In genomic region chr19:49536921-49537462, GRCh38 we compare ENCODE assay signal across 16 cellular contexts. TPM values are rescaled to one million over a fixed set of nuclear protein-coding genes. Genes with fewer than 3 reads are reported as not detected.
DNase-seq lines count a peak whose midpoint lies in the region; ATAC-seq and TF ChIP-seq lines count a peak whose summit lies in the region.
"Had no signal": no experiment of that assay in that cellular context is flagged by ENCODE, and none has a peak within 500 bp of the region (broad histone marks: within the 10 kb centered on the region; RNA-seq: fewer than 3 reads in every experiment).

No MANE protein-coding gene starts in this region.

- H3K9me3 Mint-ChIP-seq in activated CD4-positive, alpha-beta T cell treated with anti-CD3 and anti-CD28 coated beads, Interleukin-2, amount 10 ng/mL, durations not matched to agents 24 days and 14 days, result no peaks in the 10 kb centered on the region
- H3K9me3 Mint-ChIP-seq in activated CD4-positive, alpha-beta T cell treated with anti-CD3 and anti-CD28 coated beads, Interleukin-2, amount 10 ng/mL, durations not matched to agents 7 days and 5 days, result no peaks in the 10 kb centered on the region
- no peaks in the 10 kb centered on the region for H3K9me3 Mint-ChIP-seq in chondrocyte (ENCODE audit: low read depth)
- H3K9me3 Mint-ChIP-seq: CD4-positive, alpha-beta memory T cell had no signal

- intact Hi-C loops in activated CD4-positive, alpha-beta T cell treated with anti-CD3 and anti-CD28 coated beads, Interleukin-2, amount 10 ng/mL, durations not matched to agents 24 days and 14 days (cut with micrococcal nuclease), result no loop called here

- no peak overlapping the region for H2BK12ac ChIP-seq in neuronal stem cell (ENCODE audit: low read length)

- peak overlapping the region; percentile 91 for H3K23ac ChIP-seq in neuronal stem cell (ENCODE audit: low read depth, low read length, poor library complexity)

- peaks cover 19% of the 10 kb centered on the region for H3K4me1 Mint-ChIP-seq in activated CD4-positive, alpha-beta T cell treated with anti-CD3 and anti-CD28 coated beads, Interleukin-2, amount 10 ng/mL, durations not matched to agents 24 days and 14 days
- peaks cover 27% of the 10 kb centered on the region for H3K4me1 Mint-ChIP-seq in activated CD4-positive, alpha-beta T cell treated with anti-CD3 and anti-CD28 coated beads, Interleukin-2, amount 10 ng/mL, durations not matched to agents 7 days and 5 days
- H3K4me1 Mint-ChIP-seq in chondrocyte (ENCODE audit: low read depth), result peaks cover 26% of the 10 kb centered on the region

- POLR2A ChIA-PET in activated CD4-positive, alpha-beta T cell treated with anti-CD3 and anti-CD28 coated beads, Interleukin-2, amount 10 ng/mL, durations not matched to agents 7 days and 5 days (lab: Charles Lee), result no interaction called here

- peaks cover 0 to 30% (median 13%) of the 10 kb centered on the region in 11 experiments; a peak in 12 of 22 replicates for H4K20me1 ChIP-seq in BLaER1 treated with 17β-estradiol and CSF1 and Interleukin-3, amounts not matched to agents 10 nM and 100 nM

- H2BK120ac ChIP-seq in neuronal stem cell (ENCODE audit: low read depth, low read length), result no peak overlapping the region

- DNase-seq in activated CD4-positive, alpha-beta T cell treated with anti-CD3 and anti-CD28 coated beads, Interleukin-2, amount 10 ng/mL, durations not matched to agents 24 days and 14 days, result peak; percentile 56
- DNase-seq in activated CD4-positive, alpha-beta T cell treated with anti-CD3 and anti-CD28 coated beads, Interleukin-2, amount 10 ng/mL, durations not matched to agents 7 days and 5 days, result no peak
- DNase-seq in chondrocyte (ENCODE audit: low spot score) (no peak), neuronal stem cell (ENCODE audit: low spot score) (no peak), medulla oblongata (ENCODE audit: extremely low spot score) (no peak)
- DNase-seq: CD4-positive, alpha-beta memory T cell; DMS153; DMS79 treated with DMSO at 0.1 percent for 48 hours; EL had no signal

- no peak overlapping the region for H3K18ac ChIP-seq in neuronal stem cell (ENCODE audit: low read length)

- no peak overlapping the region for H3K27ac Mint-ChIP-seq in activated CD4-positive, alpha-beta T cell treated with anti-CD3 and anti-CD28 coated beads, Interleukin-2, amount 10 ng/mL, durations not matched to agents 24 days and 14 days
- H3K27ac Mint-ChIP-seq in activated CD4-positive, alpha-beta T cell treated with anti-CD3 and anti-CD28 coated beads, Interleukin-2, amount 10 ng/mL, durations not matched to agents 7 days and 5 days, result no peak overlapping the region
- peak overlapping the region; percentile 51 for H3K27ac Mint-ChIP-seq in chondrocyte (ENCODE audit: unreplicated experiment)

- no peaks in the 10 kb centered on the region for H3K36me3 Mint-ChIP-seq in activated CD4-positive, alpha-beta T cell treated with anti-CD3 and anti-CD28 coated beads, Interleukin-2, amount 10 ng/mL, durations not matched to agents 24 days and 14 days (ENCODE audit: low read depth)
- H3K36me3 Mint-ChIP-seq in activated CD4-positive, alpha-beta T cell treated with anti-CD3 and anti-CD28 coated beads, Interleukin-2, amount 10 ng/mL, durations not matched to agents 7 days and 5 days (ENCODE audit: low read depth), result no peaks in the 10 kb centered on the region
- peaks cover 27% of the 10 kb centered on the region for H3K36me3 Mint-ChIP-seq in chondrocyte (ENCODE audit: low read depth)
- H3K36me3 Mint-ChIP-seq: CD4-positive, alpha-beta memory T cell had no signal

- no peak overlapping the region for H3K4me3 Mint-ChIP-seq in activated CD4-positive, alpha-beta T cell treated with anti-CD3 and anti-CD28 coated beads, Interleukin-2, amount 10 ng/mL, durations not matched to agents 24 days and 14 days
- H3K4me3 Mint-ChIP-seq in activated CD4-positive, alpha-beta T cell treated with anti-CD3 and anti-CD28 coated beads, Interleukin-2, amount 10 ng/mL, durations not matched to agents 7 days and 5 days, result no peak overlapping the region
- H3K4me3 Mint-ChIP-seq in chondrocyte (ENCODE audit: unreplicated experiment), result no peak overlapping the region

- peak overlapping the region; percentile 26 for H2BK15ac ChIP-seq in neuronal stem cell (ENCODE audit: low read length)

- no peak overlapping the region for H3K14ac ChIP-seq in neuronal stem cell (ENCODE audit: low read length)

- peak overlapping the region; percentile 23 to 81 (median 75); a peak in 19 of 22 replicates for H3K27ac ChIP-seq in BLaER1 treated with 17β-estradiol and CSF1 and Interleukin-3, amounts not matched to agents 10 nM and 100 nM
- no peak overlapping the region for H3K27ac ChIP-seq in neuronal stem cell (replicated peaks; ENCODE audit: low read length)
- H3K27ac ChIP-seq: 22Rv1, C4-2B, HL-60 had no signal

- peaks cover 0 to 30% (median 17%) of the 10 kb centered on the region in 11 experiments; a peak in 16 of 22 replicates for H3K27me3 ChIP-seq in BLaER1 treated with 17β-estradiol and CSF1 and Interleukin-3, amounts not matched to agents 10 nM and 100 nM
- H3K27me3 ChIP-seq in neuronal stem cell (ENCODE audit: control insufficient read depth in 3 of 3, insufficient read depth in 3 of 3, low read depth in 1 of 3, low read length in 3 of 3), result peaks cover 0 to 12% (median 0%) of the 10 kb centered on the region in 3 experiments

- H4K91ac ChIP-seq in neuronal stem cell (ENCODE audit: low read depth, low read length, poor library complexity), result no peak overlapping the region

- H2AK5ac ChIP-seq in neuronal stem cell (ENCODE audit: low read depth, low read length), result no peak overlapping the region

- WGBS in neuronal stem cell (ENCODE audit: extremely low coverage in 2 of 2, insufficient read length in 2 of 2, insufficient replicate concordance in 1 of 2), 2 donors, result no CpG with 5 or more reads among the region's 22 CpGs

- peak overlapping the region; percentile 70 to 100 (median 78) for H3K4me2 ChIP-seq in BLaER1 treated with 17β-estradiol and CSF1 and Interleukin-3, amounts not matched to agents 10 nM and 100 nM
- no peak overlapping the region for H3K4me2 ChIP-seq in neuronal stem cell (ENCODE audit: insufficient read depth, low read length, poor library complexity, severe bottlenecking)

- peaks cover 53 to 72% (median 65%) of the 10 kb centered on the region in 10 experiments for H3K4me1 ChIP-seq in BLaER1 treated with 17β-estradiol and CSF1 and Interleukin-3, amounts not matched to agents 10 nM and 100 nM
- peaks cover 4 to 7% of the 10 kb centered on the region in 2 donors for H3K4me1 ChIP-seq in neuronal stem cell (ENCODE audit: control insufficient read depth in 2 of 2, insufficient read depth in 1 of 2, low read depth in 1 of 2, low read length in 2 of 2)

- no peak overlapping the region for H2AFZ ChIP-seq in neuronal stem cell (ENCODE audit: low read length)

- peak overlapping the region; percentile 52 to 73 (median 64); a peak in 18 of 22 replicates for H3K9ac ChIP-seq in BLaER1 treated with 17β-estradiol and CSF1 and Interleukin-3, amounts not matched to agents 10 nM and 100 nM
- H3K9ac ChIP-seq in neuronal stem cell (ENCODE audit: low read depth, low read length, poor library complexity), result no peak overlapping the region

- H4K8ac ChIP-seq in neuronal stem cell (ENCODE audit: low read depth, low read length), result no peak overlapping the region

- peaks cover 2% of the 10 kb centered on the region for H3K27me3 Mint-ChIP-seq in activated CD4-positive, alpha-beta T cell treated with anti-CD3 and anti-CD28 coated beads, Interleukin-2, amount 10 ng/mL, durations not matched to agents 24 days and 14 days
- H3K27me3 Mint-ChIP-seq in activated CD4-positive, alpha-beta T cell treated with anti-CD3 and anti-CD28 coated beads, Interleukin-2, amount 10 ng/mL, durations not matched to agents 7 days and 5 days, result no peaks in the 10 kb centered on the region
- no peaks in the 10 kb centered on the region for H3K27me3 Mint-ChIP-seq in chondrocyte (ENCODE audit: low read depth)
- H3K27me3 Mint-ChIP-seq: CD4-positive, alpha-beta memory T cell had no signal

- H3K36me3 ChIP-seq in BLaER1 treated with 17β-estradiol and CSF1 and Interleukin-3, amounts not matched to agents 10 nM and 100 nM, result peaks cover 0 to 64% (median 0%) of the 10 kb centered on the region in 11 experiments; a peak in 10 of 22 replicates
- H3K36me3 ChIP-seq in neuronal stem cell (replicated peaks in 1 of 2; ENCODE audit: control insufficient read depth in 2 of 2, insufficient read depth in 2 of 2, low read length in 2 of 2), result peaks cover 5 to 33% of the 10 kb centered on the region in 2 donors

- H3K4me3 ChIP-seq in BLaER1 treated with 17β-estradiol and CSF1 and Interleukin-3, amounts not matched to agents 10 nM and 100 nM, result no peak overlapping the region
- no peak overlapping the region for H3K4me3 ChIP-seq in neuronal stem cell (ENCODE audit: low read length in 2 of 2)

- H3K4ac ChIP-seq in neuronal stem cell (ENCODE audit: low read length), result no peak overlapping the region

- no peaks in the 10 kb centered on the region for H3K9me3 ChIP-seq in BLaER1 treated with 17β-estradiol and CSF1 and Interleukin-3, amounts not matched to agents 10 nM and 100 nM (replicated peaks in 1 of 11)
- H3K9me3 ChIP-seq in neuronal stem cell (replicated peaks in 1 of 2; ENCODE audit: control insufficient read depth in 2 of 2, insufficient read depth in 1 of 2, low read depth in 1 of 2, low read length in 2 of 2), result no peaks in the 10 kb centered on the region

- no peaks in the 10 kb centered on the region for H3K79me1 ChIP-seq in neuronal stem cell (ENCODE audit: low read depth, low read length)

- H2BK5ac ChIP-seq in neuronal stem cell (ENCODE audit: low read length), result no peak overlapping the region

- ATAC-seq in GM19397 (IDR thresholded peaks at IDR 0.05; ENCODE audit: unreplicated experiment), result no peak
- no peak for ATAC-seq in GM18868 (IDR thresholded peaks at IDR 0.05; ENCODE audit: unreplicated experiment)
- ATAC-seq: HCT116 had no signal

- CTCF ChIA-PET in activated CD4-positive, alpha-beta T cell treated with anti-CD3 and anti-CD28 coated beads, Interleukin-2, amount 10 ng/mL, durations not matched to agents 7 days and 5 days (lab: Charles Lee), result interaction anchor here (0.6 to 2.1 kb wide), 5 partner anchors 9 to 24 kb away, joined by 3 to 6 read pairs (median 5); partner anchors contain the start of gene RCN3

- no peak for TF ChIP-seq CTCF in chondrocyte (IDR thresholded peaks at IDR 0.05)

RNA-seq across cellular contexts. Expression of gene RCN3, which starts 9.2 kb away (rescaled TPM):
- total RNA-seq in activated CD4-positive, alpha-beta T cell treated with anti-CD3 and anti-CD28 coated beads, Interleukin-2, amount 10 ng/mL, durations not matched to agents 24 days and 14 days, result 2.0 and 4.3 TPM in 2 replicates
- 1 to 10 TPM; 4.2 TPM for total RNA-seq in activated CD4-positive, alpha-beta T cell treated with anti-CD3 and anti-CD28 coated beads, Interleukin-2, amount 10 ng/mL, durations not matched to agents 7 days and 5 days
- total RNA-seq in chondrocyte, result 233 to 326 TPM (median 298 TPM) in 3 replicates
- 6.8 TPM for polyA plus RNA-seq in neuronal stem cell (2013, experiment 1 of 2)
- 7.0 TPM for polyA plus RNA-seq in neuronal stem cell (2013, experiment 2 of 2)

RNA-seq across cellular contexts. Expression of gene FCGRT, which starts 24.5 kb away (rescaled TPM):
- total RNA-seq in activated CD4-positive, alpha-beta T cell treated with anti-CD3 and anti-CD28 coated beads, Interleukin-2, amount 10 ng/mL, durations not matched to agents 24 days and 14 days, result 0.99 and 1.1 TPM in 2 replicates
- total RNA-seq in activated CD4-positive, alpha-beta T cell treated with anti-CD3 and anti-CD28 coated beads, Interleukin-2, amount 10 ng/mL, durations not matched to agents 7 days and 5 days, result 10 to 100 TPM; 25.0 to 27.4 TPM
- 103 to 112 TPM (median 103 TPM) in 3 replicates for total RNA-seq in chondrocyte
- 32.8 TPM for polyA plus RNA-seq in neuronal stem cell (2013, experiment 1 of 2)
- polyA plus RNA-seq in neuronal stem cell (2013, experiment 2 of 2), result 29.3 TPM

RNA-seq across cellular contexts. Expression of gene RPS11, which starts 40.8 kb away (rescaled TPM):
- 2,059 and 2,078 TPM in 2 replicates for total RNA-seq in activated CD4-positive, alpha-beta T cell treated with anti-CD3 and anti-CD28 coated beads, Interleukin-2, amount 10 ng/mL, durations not matched to agents 24 days and 14 days
- total RNA-seq in activated CD4-positive, alpha-beta T cell treated with anti-CD3 and anti-CD28 coated beads, Interleukin-2, amount 10 ng/mL, durations not matched to agents 7 days and 5 days, result 1,000 to 10,000 TPM; 1,996 to 2,084 TPM
- total RNA-seq in chondrocyte, result 1,193 to 1,478 TPM (median 1,199 TPM) in 3 replicates
- polyA plus RNA-seq in neuronal stem cell (2013, experiment 1 of 2), result 5,708 TPM
- 5,584 TPM for polyA plus RNA-seq in neuronal stem cell (2013, experiment 2 of 2)

RNA-seq across cellular contexts. Expression of gene NOSIP, which starts 43.4 kb away (rescaled TPM):
- 66.1 and 68.5 TPM in 2 replicates for total RNA-seq in activated CD4-positive, alpha-beta T cell treated with anti-CD3 and anti-CD28 coated beads, Interleukin-2, amount 10 ng/mL, durations not matched to agents 24 days and 14 days
- total RNA-seq in activated CD4-positive, alpha-beta T cell treated with anti-CD3 and anti-CD28 coated beads, Interleukin-2, amount 10 ng/mL, durations not matched to agents 7 days and 5 days, result 100 to 1,000 TPM; 288 TPM
- total RNA-seq in chondrocyte, result 41.0 to 47.0 TPM (median 46.5 TPM) in 3 replicates
- polyA plus RNA-seq in neuronal stem cell (2013, experiment 1 of 2), result 44.8 TPM
- 45.0 TPM for polyA plus RNA-seq in neuronal stem cell (2013, experiment 2 of 2)

RNA-seq across cellular contexts. Expression of gene PRRG2, which starts 44.1 kb away (rescaled TPM):
- total RNA-seq in activated CD4-positive, alpha-beta T cell treated with anti-CD3 and anti-CD28 coated beads, Interleukin-2, amount 10 ng/mL, durations not matched to agents 24 days and 14 days, result 0.56 and 1.0 TPM in 2 replicates
- 1 to 10 TPM; 1.1 TPM for total RNA-seq in activated CD4-positive, alpha-beta T cell treated with anti-CD3 and anti-CD28 coated beads, Interleukin-2, amount 10 ng/mL, durations not matched to agents 7 days and 5 days
- total RNA-seq in chondrocyte, result 0.17 to 0.56 TPM (median 0.39 TPM) in 3 replicates
- 0.73 TPM for polyA plus RNA-seq in neuronal stem cell (2013, experiment 1 of 2)
- polyA plus RNA-seq in neuronal stem cell (2013, experiment 2 of 2), result 1.00 TPM

Comparison
In these comparisons a context has a peak if more than half of its experiments do, and no peak if none do; other contexts are left out.
1. RNA of gene FCGRT, which starts 24.5 kb away (total RNA-seq): 103 to 112 TPM in chondrocyte and 25.0 to 27.4 TPM in activated CD4-positive, alpha-beta T cell treated with anti-CD3 and anti-CD28 coated beads, Interleukin-2, amount 10 ng/mL, durations not matched to agents 7 days and 5 days; 0.99 to 1.1 TPM in activated CD4-positive, alpha-beta T cell treated with anti-CD3 and anti-CD28 coated beads, Interleukin-2, amount 10 ng/mL, durations not matched to agents 24 days and 14 days; every median in the first group is over 10 times any median in the second.
2. RNA of gene RCN3, which starts 9.2 kb away (total RNA-seq): 233 to 326 TPM in chondrocyte; 2.0 to 4.3 TPM in activated CD4-positive, alpha-beta T cell treated with anti-CD3 and anti-CD28 coated beads, Interleukin-2, amount 10 ng/mL, durations not matched to agents 24 days and 14 days and 4.2 TPM in activated CD4-positive, alpha-beta T cell treated with anti-CD3 and anti-CD28 coated beads, Interleukin-2, amount 10 ng/mL, durations not matched to agents 7 days and 5 days; every median in the first group is over 10 times any median in the second.